In the genomic region with DNA sequence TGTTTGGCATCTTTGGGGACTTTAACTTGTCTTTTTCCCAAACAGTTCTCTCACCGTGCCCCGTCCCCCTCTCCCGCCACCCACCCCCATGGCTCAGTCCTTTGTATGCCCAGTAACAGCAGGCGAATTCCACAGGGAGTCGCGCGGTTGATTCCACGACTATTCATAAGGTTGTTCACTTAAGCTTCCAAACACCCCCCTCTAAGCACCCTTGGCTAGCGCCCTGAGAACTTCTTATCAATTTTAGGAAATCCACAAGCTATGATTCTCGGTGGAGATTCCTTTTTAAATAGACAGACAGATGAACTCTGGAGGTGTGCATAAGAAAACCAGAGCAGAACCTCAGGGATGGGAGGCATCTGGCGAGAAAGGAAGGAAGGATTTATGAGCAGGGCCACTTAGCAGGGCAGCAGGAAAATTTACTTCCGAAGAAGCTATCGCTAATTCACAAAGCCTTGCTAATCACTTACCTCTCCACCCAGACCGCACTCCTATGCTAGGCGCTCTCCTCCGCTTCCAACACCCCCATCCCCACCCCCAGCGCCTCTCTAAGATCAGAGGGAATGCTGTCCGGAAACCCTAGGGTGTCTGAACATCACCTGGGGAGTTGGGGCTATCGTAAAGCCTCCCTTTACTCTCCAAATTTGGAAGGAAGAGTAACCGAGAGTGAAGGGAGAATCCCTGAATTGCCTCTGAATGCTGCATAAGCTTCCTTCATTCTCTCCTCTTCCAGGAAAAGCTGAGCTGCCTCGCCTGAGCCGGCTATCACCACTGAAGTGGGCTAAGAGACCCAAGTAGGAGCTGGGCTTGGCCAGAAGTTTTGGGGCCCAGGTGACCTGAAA, we compare ENCODE assay signal across 10 cellular contexts. TPM values are rescaled to one million over a fixed set of nuclear protein-coding genes. Genes with fewer than 3 reads are reported as not detected.
DNase-seq lines count a peak whose midpoint lies in the region; ATAC-seq and TF ChIP-seq lines count a peak whose summit lies in the region.
"Had no signal": no experiment of that assay in that cellular context is flagged by ENCODE, and none has a peak within 500 bp of the region (broad histone marks: within the 10 kb centered on the region; RNA-seq: fewer than 3 reads in every experiment).

No MANE protein-coding gene starts in this region.

- WGBS in stomach, 5 donors, result 11 to 19% (median 17%) methylated on average over 20 to 22 of the region's 22 CpGs

- H3K4me1 ChIP-seq in stomach, result peaks cover 10 to 41% (median 28%) of the 10 kb centered on the region in 4 donors
- H3K4me1 ChIP-seq: HAP-1 had no signal

- no peak for TF ChIP-seq EP300 in stomach (IDR thresholded peaks at IDR 0.05)

- TF ChIP-seq CTCF in stomach (IDR thresholded peaks at IDR 0.05), result no peak

- H3K9me3 ChIP-seq in stomach, result no peaks in the 10 kb centered on the region
- H3K9me3 ChIP-seq: HAP-1 had no signal

- no peaks in the 10 kb centered on the region for H3K36me3 ChIP-seq in stomach
- H3K36me3 ChIP-seq: HAP-1 had no signal

- peaks cover 0 to 55% (median 33%) of the 10 kb centered on the region in 3 donors for H3K27me3 ChIP-seq in stomach

- no peak for TF ChIP-seq POLR2A in stomach (IDR thresholded peaks at IDR 0.05)

- DNase-seq in NCI-H2227 treated with DMSO at 0.1 percent for 48 hours (lab: John Stamatoyannopoulos, UW), result peak; percentile 13
- peak in 33 of 61 donors; percentile 1 to 83 (median 57) for DNase-seq in caudate nucleus (lab: John Stamatoyannopoulos, UW)
- peak; percentile 84 for DNase-seq in left kidney (ENCODE audit: low read depth, low spot score)
- no peak for DNase-seq in stomach
- DNase-seq in effector CD8-positive, alpha-beta T cell (lab: John Stamatoyannopoulos, UW), result no peak
- no peak for DNase-seq in AG20443 (ENCODE audit: low spot score)

- intact Hi-C loops in stomach (cut with DNase I; ENCODE audit: low total_unique reads), result no loop called here

- ATAC-seq in GM21360 (IDR thresholded peaks at IDR 0.05; ENCODE audit: unreplicated experiment) (no peak), GM21390 (IDR thresholded peaks at IDR 0.05; ENCODE audit: unreplicated experiment) (no peak)

- H3K27ac ChIP-seq in caudate nucleus (ENCODE audit: low read depth, low read length), result peak overlapping the region; percentile 97
- peak overlapping the region in 4 of 5 donors; percentile 71 to 87 (median 83) for H3K27ac ChIP-seq in stomach

- H3K4me3 ChIP-seq in stomach, result peak overlapping the region; percentile 51 to 78 (median 66)
- H3K4me3 ChIP-seq: HAP-1 had no signal

RNA-seq across cellular contexts. Expression of a gene that starts 1.7 kb away (rescaled TPM):
- total RNA-seq in stomach, result 10 to 100 TPM in 1 of 5 donors, 1 to 10 TPM in 3, under 1 TPM in 1; 0.58 to 14.3 (median 5.4) TPM
- under 1 TPM; 0.13 to 0.76 (median 0.62) TPM for polyA plus RNA-seq in stomach
- total RNA-seq: activated T-helper 1 cell treated with anti-CD3 and anti-CD28 coated beads, Interleukin-12 subunit alpha, Interleukin-12 subunit beta, Interleukin-2, Interleukin-4 antibody, amounts not matched to agents 30 ng/mL and 10 ng/mL and 1 ng/mL, durations not matched to agents 14 hours and 24 hours and 36 hours had no signal

Comparison
In these comparisons a context has a peak if more than half of its experiments do, and no peak if none do; other contexts are left out.
1. DNase-seq: peak in NCI-H2227 treated with DMSO at 0.1 percent for 48 hours (single experiment), caudate nucleus (33 of 61) and left kidney (single experiment); none in stomach (single experiment), effector CD8-positive, alpha-beta T cell (single experiment) and AG20443 (single experiment).